In the genomic region with DNA sequence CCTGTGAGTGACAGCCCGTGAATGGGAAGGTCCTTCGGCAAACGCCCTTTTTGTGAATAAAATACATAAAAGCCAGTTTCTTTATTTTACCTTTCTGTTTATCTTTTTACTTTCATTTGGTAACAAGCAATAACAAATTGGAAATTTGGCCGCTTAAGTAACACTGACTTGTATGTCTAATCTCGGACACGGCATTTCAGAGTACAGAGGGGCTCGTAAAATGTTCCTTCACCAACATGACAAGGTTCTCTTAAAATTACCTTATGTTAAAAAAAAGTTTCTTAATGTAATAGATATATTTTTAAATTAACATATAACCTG, we compare ENCODE assay signal across 8 cellular contexts. TPM values are rescaled to one million over a fixed set of nuclear protein-coding genes. Genes with fewer than 3 reads are reported as not detected.
DNase-seq lines count a peak whose midpoint lies in the region; ATAC-seq and TF ChIP-seq lines count a peak whose summit lies in the region.

No MANE protein-coding gene starts in this region.

- DNase-seq in PC-9 (no peak), esophagus muscularis mucosa (ENCODE audit: extremely low spot score) (no peak), NCI-H2196 treated with DMSO at 0.1 percent for 48 hours (lab: John Stamatoyannopoulos, UW; ENCODE audit: unreplicated experiment) (no peak)
- DNase-seq in stimulated activated CD8-positive, alpha-beta memory T cell treated with anti-CD3 and anti-CD28 coated beads, Interleukin-4, amount 100 ng/mL, for 48 hours, result no peak

- intact Hi-C loops in PC-9 (cut with micrococcal nuclease; ENCODE audit: unreplicated experiment) (loop anchor here (10.0 kb wide), 1 partner anchor 110 kb away; the partner anchor contains the start of gene NAB1), esophagus muscularis mucosa (cut with DNase I) (loop anchor here (5.0 kb wide), 2 partner anchors 37 to 122 kb away; no protein-coding TSS in a partner anchor)

- peak overlapping the region; percentile 79 for H3K4me2 ChIP-seq in PC-9

- no TSS peak for BruUV-seq in PC-9 (replicated peaks; lab: Mats Ljungman, UMichigan)

- peak overlapping the region; percentile 67 for H3K4me3 ChIP-seq in GM12875 (ENCODE audit: low read depth, low read length)
- peak overlapping the region; percentile 87 for H3K4me3 ChIP-seq in PC-9
- peak overlapping the region; percentile 75 to 84 (median 82) for H3K4me3 ChIP-seq in esophagus muscularis mucosa
- H3K4me3 ChIP-seq in rectal smooth muscle tissue (ENCODE audit: low read length), result peak overlapping the region; percentile 92

- CTCF ChIA-PET in PC-9 (lab: Charles Lee), result no interaction called here

- TF ChIP-seq POLR2A in esophagus muscularis mucosa (IDR thresholded peaks at IDR 0.05; ENCODE audit: low read depth), result no peak

- POLR2A ChIA-PET in PC-9 (lab: Charles Lee; ENCODE audit: unreplicated experiment), result no interaction called here

- no peak for TF ChIP-seq EP300 in esophagus muscularis mucosa (IDR thresholded peaks at IDR 0.05)

- no peaks in the 10 kb centered on the region for H4K20me1 ChIP-seq in PC-9 (ENCODE audit: insufficient read depth)

- no peaks in the 10 kb centered on the region for H3K9me2 ChIP-seq in PC-9 (ENCODE audit: insufficient read depth)

- H3K27me3 ChIP-seq in PC-9 (ENCODE audit: insufficient read depth, low read depth) (no peaks in the 10 kb centered on the region), esophagus muscularis mucosa (no peaks in the 10 kb centered on the region), rectal smooth muscle tissue (ENCODE audit: control insufficient read depth, insufficient read depth, low read length) (no peaks in the 10 kb centered on the region)

- peak overlapping the region; percentile 96 for H2AFZ ChIP-seq in PC-9

- peak overlapping the region; percentile 74 for H3K27ac ChIP-seq in PC-9
- H3K27ac ChIP-seq in esophagus muscularis mucosa (replicated peaks in 1 of 4), result peak overlapping the region; percentile 96 to 98 (median 98)
- peak overlapping the region; percentile 99 for H3K27ac ChIP-seq in rectal smooth muscle tissue (ENCODE audit: low read depth, low read length)

- no peaks in the 10 kb centered on the region for H3F3A ChIP-seq in PC-9 (ENCODE audit: insufficient read depth, low read depth)

- 3% methylated on average over 7 of the region's 7 CpGs for WGBS in esophagus muscularis mucosa

- H3K9ac ChIP-seq in rectal smooth muscle tissue (ENCODE audit: low read length), result peak overlapping the region; percentile 85

- no peak for ATAC-seq in GM21515 (IDR thresholded peaks at IDR 0.05; ENCODE audit: unreplicated experiment)
- ATAC-seq in GM18873 (IDR thresholded peaks at IDR 0.05; ENCODE audit: low FRiP score, unreplicated experiment), result no peak

- H3K9me3 ChIP-seq in PC-9 (ENCODE audit: insufficient read depth, low read depth) (peaks cover 6% of the 10 kb centered on the region; the same call in 1 of the 2 replicates), esophagus muscularis mucosa (peaks cover 0 to 26% (median 9%) of the 10 kb centered on the region in 4 donors)

- TF ChIP-seq CTCF in GM12875 (IDR thresholded peaks at IDR 0.05; ENCODE audit: borderline replicate concordance, insufficient read depth, low read depth, low read length) (no peak), PC-9 (conservative IDR thresholded peaks at IDR 0.05) (no peak), esophagus muscularis mucosa (IDR thresholded peaks at IDR 0.05) (no peak)

- H3K4me1 ChIP-seq in PC-9 (replicated peaks; ENCODE audit: insufficient read depth) (0 out of 2 replicates have a peak, but pooled peaks cover 6% of the 10 kb centered on the region), esophagus muscularis mucosa (peaks cover 10 to 34% (median 25%) of the 10 kb centered on the region in 4 donors), rectal smooth muscle tissue (ENCODE audit: control insufficient read depth, insufficient read depth, low read length) (peaks cover 12% of the 10 kb centered on the region)

- H3K36me3 ChIP-seq in PC-9 (ENCODE audit: low read depth) (no peaks in the 10 kb centered on the region), esophagus muscularis mucosa (no peaks in the 10 kb centered on the region), rectal smooth muscle tissue (ENCODE audit: control insufficient read depth, insufficient read depth, low read length) (no peaks in the 10 kb centered on the region)

- H3K79me2 ChIP-seq in PC-9 (ENCODE audit: low read depth), result 0 out of 2 replicates have a peak, but pooled peaks cover 7% of the 10 kb centered on the region

RNA-seq across cellular contexts. Expression of gene NEMP2, which starts 0.6 kb away (rescaled TPM):
- total RNA-seq in PC-9 (2021), result 8.3 and 9.7 TPM in 2 replicates
- total RNA-seq in esophagus muscularis mucosa, result 1 to 10 TPM; 2.5 to 5.7 (median 4.3) TPM
